In the genomic region with DNA sequence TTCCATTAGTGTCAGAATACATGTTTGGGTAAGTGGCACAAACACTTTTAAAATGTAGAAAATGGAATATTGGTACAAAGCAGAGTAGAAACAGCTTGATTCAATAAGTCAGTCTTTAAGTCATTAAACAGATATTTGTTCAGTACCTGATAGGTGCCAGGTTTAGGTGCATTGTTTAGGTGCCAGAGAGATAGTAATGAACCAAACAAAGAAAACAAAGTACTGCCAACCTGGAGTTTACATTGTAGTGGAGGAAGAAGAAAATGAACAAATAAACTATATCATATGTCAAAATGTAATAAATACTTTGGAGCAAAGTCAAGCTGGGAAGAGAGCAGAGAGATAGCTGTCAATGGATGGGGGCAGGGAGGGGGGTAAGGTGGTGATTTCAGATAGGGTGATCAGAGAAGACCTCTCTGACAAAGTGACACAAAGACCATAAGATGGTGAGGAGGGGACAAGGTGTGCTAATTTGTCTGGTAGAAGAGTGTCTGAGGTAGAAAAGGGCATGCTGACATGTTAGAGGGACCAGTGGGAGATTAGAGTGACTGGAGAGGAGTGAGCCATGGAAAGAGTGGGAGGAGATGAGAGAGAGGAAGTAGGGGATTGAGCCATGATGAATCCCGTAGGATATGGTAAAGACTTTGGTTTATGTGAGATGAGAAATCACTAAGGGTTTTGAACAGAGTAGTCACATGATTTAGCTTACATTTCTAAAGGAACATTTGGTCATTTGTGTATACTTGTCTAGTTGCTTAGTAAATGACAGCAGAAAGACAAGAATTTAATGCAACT, we compare ENCODE assay signal across 15 cellular contexts.
"Had no signal": no experiment of that assay in that cellular context is flagged by ENCODE, and none has a peak within 500 bp of the region (broad histone marks: within the 10 kb centered on the region; RNA-seq: fewer than 3 reads in every experiment).

No MANE protein-coding gene starts in this region.

- DNase-seq: activated CD4-positive, alpha-beta T cell treated with anti-CD3 and anti-CD28 coated beads, Interleukin-2, amount 50 U/mL, for 48 hours; activated naive CD4-positive, alpha-beta T cell treated with anti-CD3 and anti-CD28 coated beads, Interleukin-2, amount 10 ng/mL, durations not matched to agents 7 days and 5 days; activated T-cell treated with anti-CD3 and anti-CD28 coated beads, Interleukin-2, amount 50 U/mL, for 1 hour; mesendoderm; natural killer cell; sigmoid colon; stimulated activated CD4-positive, alpha-beta T cell treated with anti-CD3 and anti-CD28 coated beads, Interleukin-1b, Interleukin-23, amount 100 ng/mL, for 48 hours; stomach; testis; upper lobe of left lung; WERI-Rb-1 had no signal

- H3K9me3 Mint-ChIP-seq: activated naive CD4-positive, alpha-beta T cell treated with anti-CD3 and anti-CD28 coated beads, Interleukin-2, amount 10 ng/mL, durations not matched to agents 7 days and 5 days; activated T-helper 2 cell treated with anti-CD3 and anti-CD28 coated beads, Interferon-gamma antibody, Interleukin-2, Interleukin-4, amounts not matched to agents 10 μg/mL and 5 μg/mL and 100 μg/mL, durations not matched to agents 14 hours and 24 hours and 36 hours; natural killer cell had no signal

- H3K4me1 Mint-ChIP-seq: activated naive CD4-positive, alpha-beta T cell treated with anti-CD3 and anti-CD28 coated beads, Interleukin-2, amount 10 ng/mL, durations not matched to agents 7 days and 5 days; natural killer cell had no signal

- H3K27me3 Mint-ChIP-seq: activated naive CD4-positive, alpha-beta T cell treated with anti-CD3 and anti-CD28 coated beads, Interleukin-2, amount 10 ng/mL, durations not matched to agents 7 days and 5 days had no signal

- H3K27me3 ChIP-seq: esophagus muscularis mucosa, neutrophil, sigmoid colon, stomach, testis, upper lobe of left lung had no signal

- H3K4me3 Mint-ChIP-seq: activated naive CD4-positive, alpha-beta T cell treated with anti-CD3 and anti-CD28 coated beads, Interleukin-2, amount 10 ng/mL, durations not matched to agents 7 days and 5 days; natural killer cell had no signal

- H3K9me3 ChIP-seq: esophagus muscularis mucosa, neutrophil, sigmoid colon, stomach, testis, upper lobe of left lung had no signal

- H3K27ac ChIP-seq: esophagus muscularis mucosa, neutrophil, parathyroid adenoma, sigmoid colon, stomach, testis, upper lobe of left lung, WERI-Rb-1 had no signal

- H3K4me3 ChIP-seq: esophagus muscularis mucosa, sigmoid colon, stomach, testis, upper lobe of left lung had no signal

- H3K36me3 ChIP-seq: esophagus muscularis mucosa, neutrophil, sigmoid colon, stomach, upper lobe of left lung, WERI-Rb-1 had no signal

- H3K4me1 ChIP-seq: parathyroid adenoma, sigmoid colon, testis, upper lobe of left lung had no signal

- H3K36me3 Mint-ChIP-seq: activated naive CD4-positive, alpha-beta T cell treated with anti-CD3 and anti-CD28 coated beads, Interleukin-2, amount 10 ng/mL, durations not matched to agents 7 days and 5 days; natural killer cell had no signal

- ATAC-seq: natural killer cell had no signal

- H3K27ac Mint-ChIP-seq: activated naive CD4-positive, alpha-beta T cell treated with anti-CD3 and anti-CD28 coated beads, Interleukin-2, amount 10 ng/mL, durations not matched to agents 7 days and 5 days; activated T-helper 2 cell treated with anti-CD3 and anti-CD28 coated beads, Interferon-gamma antibody, Interleukin-2, Interleukin-4, amounts not matched to agents 10 μg/mL and 5 μg/mL and 100 μg/mL, durations not matched to agents 14 hours and 24 hours and 36 hours; natural killer cell had no signal
